36 cellular contexts compared by ENCODE assay signal in the genomic region with DNA sequence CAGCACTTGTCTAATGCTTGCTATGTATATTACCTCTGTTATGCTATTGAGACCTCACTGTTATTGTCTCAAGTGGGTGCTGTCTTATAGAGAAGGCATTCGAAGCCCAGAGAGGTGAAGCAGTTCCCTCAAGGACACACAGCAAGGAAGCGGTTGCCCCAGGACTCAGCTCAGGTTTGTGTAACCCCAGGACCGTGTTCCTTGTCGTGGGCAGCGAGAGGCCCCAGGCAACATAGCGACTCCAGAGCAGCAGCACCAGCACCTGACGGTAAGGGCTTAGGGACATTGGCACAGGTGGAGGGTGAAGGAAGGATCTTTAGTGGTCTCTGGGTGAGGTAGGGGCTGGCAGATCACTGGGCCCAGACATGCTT. TPM values are rescaled to one million over a fixed set of nuclear protein-coding genes. Genes with fewer than 3 reads are reported as not detected.
"Had no signal": no experiment of that assay in that cellular context is flagged by ENCODE, and none has a peak within 500 bp of the region (broad histone marks: within the 10 kb centered on the region; RNA-seq: fewer than 3 reads in every experiment).

No MANE protein-coding gene starts in this region.

- H2AFZ ChIP-seq: hepatocyte had no signal

- H3K36me3 ChIP-seq: esophagus muscularis mucosa, gastroesophageal sphincter, heart left ventricle, pancreas, stomach, thyroid gland, upper lobe of left lung had no signal

- H3K27ac ChIP-seq: esophagus muscularis mucosa, foreskin keratinocyte, gastroesophageal sphincter, heart left ventricle, hepatocyte, pancreas, stomach, thyroid gland, upper lobe of left lung had no signal

- H3K4me3 Mint-ChIP-seq: natural killer cell had no signal

- H3K27me3 ChIP-seq: hepatocyte, pancreas, thyroid gland had no signal

- FAIRE-seq: colon, endothelial cell of umbilical vein, keratinocyte, pancreas had no signal

- H3K4me3 ChIP-seq: esophagus muscularis mucosa, gastroesophageal sphincter, heart left ventricle, hepatocyte, lung, pancreas, smooth muscle cell, stomach, thyroid gland, upper lobe of left lung had no signal

- DNase-seq: caudate nucleus; cerebellar nuclear complex; dermis blood vessel endothelial cell; effector memory CD4-positive, alpha-beta T cell; foreskin keratinocyte; heart left ventricle; mesendoderm; midbrain; natural killer cell; pancreas; stimulated activated CD4-positive, alpha-beta T cell treated with anti-CD3 and anti-CD28 coated beads, Interleukin-12 subunit alpha, Interleukin-12 subunit beta, amount 100 ng/mL, for 4 hours; stimulated activated CD4-positive, alpha-beta T cell treated with anti-CD3 and anti-CD28 coated beads, Interleukin-1b, Interleukin-23, amount 100 ng/mL, for 48 hours; stimulated activated CD4-positive, alpha-beta T cell treated with anti-CD3 and anti-CD28 coated beads, Interleukin-4, amount 100 ng/mL, for 1 hour; stimulated activated CD8-positive, alpha-beta memory T cell treated with anti-CD3 and anti-CD28 coated beads, Interleukin-4, amount 100 ng/mL, for 48 hours; stimulated activated naive CD4-positive, alpha-beta T cell treated with Interleukin-2 at 50 U/mL for 16 hours; stomach; thyroid gland; upper lobe of left lung had no signal

- H3K9me3 Mint-ChIP-seq: natural killer cell had no signal

- H3K4me2 ChIP-seq: hepatocyte, smooth muscle cell had no signal

- H3K79me2 ChIP-seq: hepatocyte had no signal

- H3K9me3 ChIP-seq: esophagus muscularis mucosa, gastroesophageal sphincter, heart left ventricle, pancreas, thyroid gland, upper lobe of left lung had no signal

- H3K27ac Mint-ChIP-seq: natural killer cell, progenitor cell of endocrine pancreas had no signal

- H3K36me3 Mint-ChIP-seq: natural killer cell had no signal

- H3K4me1 ChIP-seq: foreskin keratinocyte, pancreas had no signal

- ATAC-seq: foreskin keratinocyte, gastroesophageal sphincter, left lobe of liver, natural killer cell, sciatic nerve had no signal

RNA-seq across cellular contexts. Expression of gene KLK15, which starts 2.4 kb away (rescaled TPM):
- total RNA-seq: dermis blood vessel endothelial cell, endothelial cell of umbilical vein, epithelial cell of proximal tubule, esophagus muscularis mucosa, fibroblast of lung, foreskin keratinocyte, gastroesophageal sphincter, heart left ventricle, hepatocyte, left lobe of liver, liver, lung, natural killer cell, omental fat pad, pancreas, progenitor cell of endocrine pancreas, sciatic nerve, smooth muscle cell, stomach, subcutaneous adipose tissue, temporal lobe, upper lobe of left lung had no signal
- polyA plus RNA-seq: endothelial cell of umbilical vein, fibroblast of lung, foreskin keratinocyte, heart left ventricle, hepatocyte, keratinocyte, liver, lung, neural cell, smooth muscle cell, stomach had no signal

RNA-seq across cellular contexts. Expression of gene KLK1, which starts 7.4 kb away (rescaled TPM):
- total RNA-seq: dermis blood vessel endothelial cell, endothelial cell of umbilical vein, esophagus muscularis mucosa, fibroblast of lung, gastroesophageal sphincter, liver, natural killer cell, progenitor cell of endocrine pancreas had no signal
- polyA plus RNA-seq: fibroblast of lung, liver, neural cell, smooth muscle cell had no signal

RNA-seq across cellular contexts. Expression of gene KLK3, which starts 23.7 kb away (rescaled TPM):
- total RNA-seq: dermis blood vessel endothelial cell, endothelial cell of umbilical vein, epithelial cell of proximal tubule, esophagus muscularis mucosa, fibroblast of lung, foreskin keratinocyte, gastroesophageal sphincter, heart left ventricle, hepatocyte, left lobe of liver, liver, lung, natural killer cell, omental fat pad, pancreas, progenitor cell of endocrine pancreas, sciatic nerve, smooth muscle cell, subcutaneous adipose tissue, temporal lobe had no signal
- polyA plus RNA-seq: endothelial cell of umbilical vein, fibroblast of lung, foreskin keratinocyte, heart left ventricle, hepatocyte, keratinocyte, liver, lung, neural cell, smooth muscle cell, stomach had no signal

RNA-seq across cellular contexts. Expression of gene ACP4, which starts 40.8 kb away (rescaled TPM):
- total RNA-seq: dermis blood vessel endothelial cell, endothelial cell of umbilical vein, epithelial cell of proximal tubule, esophagus muscularis mucosa, fibroblast of lung, foreskin keratinocyte, gastroesophageal sphincter, heart left ventricle, hepatocyte, left lobe of liver, liver, lung, natural killer cell, omental fat pad, pancreas, progenitor cell of endocrine pancreas, sciatic nerve, smooth muscle cell, stomach, subcutaneous adipose tissue, temporal lobe, thyroid gland, upper lobe of left lung had no signal
- polyA plus RNA-seq: endothelial cell of umbilical vein, fibroblast of lung, foreskin keratinocyte, heart left ventricle, hepatocyte, keratinocyte, lung, neural cell, pancreas, stomach had no signal

RNA-seq across cellular contexts. Expression of gene KLK2, which starts 42.2 kb away (rescaled TPM):
- total RNA-seq: dermis blood vessel endothelial cell, endothelial cell of umbilical vein, epithelial cell of proximal tubule, esophagus muscularis mucosa, fibroblast of lung, foreskin keratinocyte, gastroesophageal sphincter, heart left ventricle, hepatocyte, left lobe of liver, liver, lung, natural killer cell, omental fat pad, pancreas, progenitor cell of endocrine pancreas, sciatic nerve, smooth muscle cell, temporal lobe, upper lobe of left lung had no signal
- polyA plus RNA-seq: endothelial cell of umbilical vein, fibroblast of lung, foreskin keratinocyte, heart left ventricle, hepatocyte, liver, lung, neural cell, smooth muscle cell, stomach had no signal
